In the genomic region with DNA sequence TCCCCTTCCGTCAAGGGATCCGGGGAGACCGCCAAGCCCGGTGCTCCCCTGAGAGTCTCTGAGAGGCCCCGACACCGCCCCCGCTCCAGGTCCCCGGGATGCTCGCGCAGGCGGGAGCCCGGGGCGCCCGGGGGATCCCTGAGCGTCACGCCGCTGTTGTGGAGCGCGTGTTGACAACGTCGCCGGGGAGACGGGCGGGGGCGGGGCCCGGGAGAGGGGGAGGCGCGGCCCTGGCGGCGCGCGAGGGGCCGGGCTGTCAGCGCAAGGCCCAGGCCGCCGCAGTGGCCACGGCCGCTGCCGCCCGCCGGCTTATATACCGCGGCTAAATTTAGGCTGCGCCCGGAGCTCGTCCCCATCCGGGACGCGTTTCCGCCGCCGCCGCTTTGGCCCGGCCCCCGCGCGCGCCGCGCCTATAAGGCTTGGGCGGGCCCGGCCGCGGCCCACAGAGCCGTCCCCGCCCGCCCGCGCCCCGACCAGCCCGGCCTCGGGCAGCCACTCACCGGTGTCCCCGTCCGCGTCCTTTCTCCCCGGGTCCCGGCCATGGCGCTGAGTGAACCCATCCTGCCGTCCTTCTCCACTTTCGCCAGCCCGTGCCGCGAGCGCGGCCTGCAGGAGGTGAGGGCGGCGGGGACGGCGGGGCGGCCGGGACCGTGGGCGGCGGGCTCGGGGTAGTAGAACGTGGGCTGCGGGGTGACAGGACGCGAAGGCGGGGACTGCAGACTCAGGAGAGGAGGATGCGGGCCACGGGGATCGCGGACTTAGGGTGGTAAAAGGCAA, we compare ENCODE assay signal across 8 cellular contexts. TPM values are rescaled to one million over a fixed set of nuclear protein-coding genes. Genes with fewer than 3 reads are reported as not detected.
DNase-seq lines count a peak whose midpoint lies in the region; ATAC-seq lines count a peak whose summit lies in the region.

A gene (plus strand): TSS at position 443 of the 777 bp plus-strand sequence. CDS start 98 bp downstream, at position 541.

- POLR2A ChIA-PET in CD8-positive, alpha-beta memory T cell (lab: Charles Lee) = interaction anchor here (0.5 to 13.3 kb wide), 26 partner anchors 12 to 1841 kb away, joined by 3 to 1176 read pairs (median 4); a partner anchor contains a TSS

- H3K4me3 ChIP-seq in CD8-positive, alpha-beta memory T cell (ENCODE audit: low read length) = peak within 1 kb of the TSS; percentile 100
- peak within 1 kb of the TSS; percentile 97 for H3K4me3 ChIP-seq in SJSA1

- H3K27ac ChIP-seq in CD8-positive, alpha-beta memory T cell (ENCODE audit: low read depth, low read length) = peak within 1 kb of the TSS; percentile 100
- H3K27ac ChIP-seq in SJSA1 (peak within 1 kb of the TSS; percentile 93), substantia nigra (ENCODE audit: low read depth, low read length, poor library complexity, severe bottlenecking) (peak within 1 kb of the TSS; percentile 71)

- H3K4me3 Mint-ChIP-seq in CD8-positive, alpha-beta memory T cell = peak within 1 kb of the TSS; percentile 78 to 100 (median 81)

- H3K9me3 ChIP-seq in CD8-positive, alpha-beta memory T cell (ENCODE audit: low read length) = no peaks in the 10 kb centered on the region
- peaks cover 11% of the 10 kb centered on the region; the same call in 1 of the 2 replicates for H3K9me3 ChIP-seq in SJSA1 (replicated peaks)

- peak; percentile 93 to 98 (median 95) for DNase-seq in CD8-positive, alpha-beta memory T cell
- DNase-seq in HPDE6-E6E7 (ENCODE audit: extremely low spot score) = peak; percentile 66
- DNase-seq in SJSA1 (ENCODE audit: low read depth in 1 of 2, low spot score in 2 of 2) = peak; percentile 85 to 97
- DNase-seq in activated naive CD4-positive, alpha-beta T cell treated with Interleukin-2 at 50 U/mL for 16 hours = peak; percentile 84
- peak; percentile 64 for DNase-seq in globus pallidus (ENCODE audit: low spot score)
- peak; percentile 80 for DNase-seq in occipital lobe (lab: John Stamatoyannopoulos, UW)
- DNase-seq in substantia nigra (lab: John Stamatoyannopoulos, UW) = peak in 44 of 49 donors; percentile 3 to 83 (median 54)

- peak; percentile 64 for ATAC-seq in GM19452 (IDR thresholded peaks at IDR 0.05; ENCODE audit: unreplicated experiment)

- peaks cover 0 to 19% (median 15%) of the 10 kb centered on the region in 5 donors for H3K9me3 Mint-ChIP-seq in CD8-positive, alpha-beta memory T cell

- H3K27me3 ChIP-seq in CD8-positive, alpha-beta memory T cell (ENCODE audit: insufficient read depth, low read length, poor library complexity, severe bottlenecking) = no peaks in the 10 kb centered on the region
- H3K27me3 ChIP-seq in SJSA1 (replicated peaks) = 0 out of 2 replicates have a peak, but pooled peaks cover 3% of the 10 kb centered on the region

- CTCF ChIA-PET in CD8-positive, alpha-beta memory T cell (lab: Charles Lee) = interaction anchor here (0.6 to 22.1 kb wide), 7 partner anchors 9 to 73 kb away, joined by 3 to 403 read pairs (median 3); no protein-coding TSS in a partner anchor

- H3K4me1 ChIP-seq in CD8-positive, alpha-beta memory T cell (ENCODE audit: insufficient read depth, low read length) = peaks cover 37% of the 10 kb centered on the region
- peaks cover 70% of the 10 kb centered on the region for H3K4me1 ChIP-seq in SJSA1 (replicated peaks)

- H3K4me1 Mint-ChIP-seq in CD8-positive, alpha-beta memory T cell = peaks cover 29 to 55% (median 38%) of the 10 kb centered on the region in 3 donors

- H3K27ac Mint-ChIP-seq in CD8-positive, alpha-beta memory T cell = peak within 1 kb of the TSS; percentile 91 to 99 (median 97)

- peaks cover 34 to 41% (median 37%) of the 10 kb centered on the region in 3 donors for H3K36me3 Mint-ChIP-seq in CD8-positive, alpha-beta memory T cell

- peaks cover 0 to 37% of the 10 kb centered on the region in 2 donors for H3K27me3 Mint-ChIP-seq in CD8-positive, alpha-beta memory T cell

- H3K36me3 ChIP-seq in CD8-positive, alpha-beta memory T cell (ENCODE audit: insufficient read depth, low read length) = peaks cover 34% of the 10 kb centered on the region
- H3K36me3 ChIP-seq in SJSA1 = peaks cover 49% of the 10 kb centered on the region

RNA-seq across cellular contexts. Expression of the gene that starts here (rescaled TPM):
- 10 to 100 TPM; 33.7 to 37.5 TPM for total RNA-seq in CD8-positive, alpha-beta memory T cell
- polyA plus RNA-seq in CD8-positive, alpha-beta memory T cell = 219 TPM
- 12.6 and 15.2 TPM in 2 replicates for total RNA-seq in SJSA1 (2014; rRNA removed; shearing (Covaris generic))
- 3.1 TPM for total RNA-seq in occipital lobe

Comparison
In these comparisons a context has a peak if more than half of its experiments do, and no peak if none do; other contexts are left out.
1. Peak in every context shown above with its lines: DNase-seq, ATAC-seq, H3K4me3 ChIP-seq and H3K27ac ChIP-seq.